ENCODE assay signal across 26 cellular contexts in genomic region chr1:202516434-202516877, GRCh38.
DNase-seq lines count a peak whose midpoint lies in the region; ATAC-seq, FAIRE-seq and TF ChIP-seq lines count a peak whose summit lies in the region.
"Had no signal": no experiment of that assay in that cellular context is flagged by ENCODE, and none has a peak within 500 bp of the region (broad histone marks: within the 10 kb centered on the region; RNA-seq: fewer than 3 reads in every experiment).

No MANE protein-coding gene starts in this region.

- H3K27ac Mint-ChIP-seq in CD14-positive monocyte: no peak overlapping the region
- H3K27ac Mint-ChIP-seq: CD8-positive, alpha-beta T cell; IgD-negative memory B cell had no signal

- peak; percentile 13 for FAIRE-seq in HTR-8/SVneo (lab: Jason Lieb, UNC)
- FAIRE-seq: GM18507, GM19239 had no signal

- H3K4me3 ChIP-seq in fibroblast of villous mesenchyme (ENCODE audit: low read depth, low read length) (no peak overlapping the region), dorsolateral prefrontal cortex (no peak overlapping the region), psoas muscle (no peak overlapping the region)
- H3K4me3 ChIP-seq: BLaER1 treated with 17β-estradiol and CSF1 and Interleukin-3, amounts not matched to agents 10 nM and 100 nM; PC-9; SK-N-MC had no signal

- H3K36me3 ChIP-seq in psoas muscle (ENCODE audit: insufficient read depth in 1 of 2, low read depth in 1 of 2): no peaks in the 10 kb centered on the region
- H3K36me3 ChIP-seq: BLaER1 treated with 17β-estradiol and CSF1 and Interleukin-3, amounts not matched to agents 10 nM and 100 nM had no signal

- no peak overlapping the region for H3K4me3 Mint-ChIP-seq in CD14-positive monocyte
- H3K4me3 Mint-ChIP-seq: CD8-positive, alpha-beta T cell; IgD-negative memory B cell had no signal

- ATAC-seq in psoas muscle: no peak
- ATAC-seq: CD8-positive, alpha-beta T cell had no signal

- H3K36me3 Mint-ChIP-seq in CD14-positive monocyte: peaks cover 66 to 69% of the 10 kb centered on the region in 2 donors

- peaks cover 4 to 17% (median 10%) of the 10 kb centered on the region in 3 donors for H3K27me3 Mint-ChIP-seq in CD14-positive monocyte (ENCODE audit: low read depth in 3 of 3)
- H3K27me3 Mint-ChIP-seq: IgD-negative memory B cell had no signal

- no peaks in the 10 kb centered on the region for H3K9me3 ChIP-seq in psoas muscle
- H3K9me3 ChIP-seq: BLaER1 treated with 17β-estradiol and CSF1 and Interleukin-3, amounts not matched to agents 10 nM and 100 nM had no signal

- DNase-seq in EH (ENCODE audit: low read depth) (peak; percentile 84), HTR-8/SVneo (ENCODE audit: insufficient read length, low spot score) (no peak), amniotic epithelial cell (ENCODE audit: low read depth) (peak; percentile 70), fibroblast of villous mesenchyme (ENCODE audit: low read depth) (peak; percentile 43), pons (ENCODE audit: low spot score) (no peak), dorsolateral prefrontal cortex (no peak), psoas muscle (no peak), CD14-positive monocyte (ENCODE audit: low spot score) (no peak)
- DNase-seq: 8988T; CD8-positive, alpha-beta T cell; DND-41; GDM1; Karpas-422; NCI-H1048; NCI-H1417 treated with DMSO at 0.1 percent for 48 hours; NCI-H187; NCI-H510A treated with DMSO at 0.1 percent for 48 hours; NCI-H748 treated with DMSO at 0.1 percent for 48 hours; PC-9; SHP77 treated with DMSO at 0.1 percent for 48 hours had no signal

- TF ChIP-seq CTCF in fibroblast of villous mesenchyme (IDR thresholded peaks at IDR 0.05; ENCODE audit: insufficient read depth, low read depth, low read length): no peak
- TF ChIP-seq CTCF in dorsolateral prefrontal cortex (IDR thresholded peaks at IDR 0.05 in 54 of 56, conservative IDR thresholded peaks at IDR 0.05 in 2 of 56; ENCODE audit: low read depth in 1 of 56, partially characterized antibody in 56 of 56): no peak
- no peak for TF ChIP-seq CTCF in psoas muscle (IDR thresholded peaks at IDR 0.05)
- no peak for TF ChIP-seq CTCF in CD14-positive monocyte (IDR thresholded peaks at IDR 0.05)

- H3K4me1 ChIP-seq in psoas muscle: peaks cover 36% of the 10 kb centered on the region

- H3K27ac ChIP-seq in dorsolateral prefrontal cortex (no peak overlapping the region), psoas muscle (no peak overlapping the region)
- H3K27ac ChIP-seq: BLaER1 treated with 17β-estradiol and CSF1 and Interleukin-3, amounts not matched to agents 10 nM and 100 nM; PC-9; RWPE1; SK-N-MC had no signal

- 36 to 63% (median 42%) methylated on average over 4 of the region's 4 CpGs for WGBS in psoas muscle, 3 donors

- H3K27me3 ChIP-seq in dorsolateral prefrontal cortex: no peaks in the 10 kb centered on the region
- no peaks in the 10 kb centered on the region for H3K27me3 ChIP-seq in psoas muscle (ENCODE audit: insufficient read depth in 3 of 3, low read length in 2 of 3)

- intact Hi-C loops in dorsolateral prefrontal cortex (cut with DNase I) (no loop called here), psoas muscle (cut with DNase I) (no loop called here), CD14-positive monocyte (cut with micrococcal nuclease) (loop anchor here in 1 of 2 donors (10.0 kb wide), 1 partner anchor 48 kb away; no protein-coding TSS in a partner anchor)

- no peaks in the 10 kb centered on the region for H3K9me3 Mint-ChIP-seq in CD14-positive monocyte
- H3K9me3 Mint-ChIP-seq: CD8-positive, alpha-beta T cell had no signal

- H3K4me1 Mint-ChIP-seq in CD14-positive monocyte: peaks cover 3% of the 10 kb centered on the region

Comparison
In these comparisons a context has a peak if more than half of its experiments do, and no peak if none do; other contexts are left out.
1. DNase-seq: peak in EH (single experiment), amniotic epithelial cell (single experiment) and fibroblast of villous mesenchyme (single experiment); none in HTR-8/SVneo (single experiment), pons (single experiment), dorsolateral prefrontal cortex (0 of 10), psoas muscle (0 of 2) and CD14-positive monocyte (single experiment).